22 cellular contexts compared by ENCODE assay signal in genomic region chr17:72396121-72396520, GRCh38.
"Had no signal": no experiment of that assay in that cellular context is flagged by ENCODE, and none has a peak within 500 bp of the region (broad histone marks: within the 10 kb centered on the region; RNA-seq: fewer than 3 reads in every experiment).

No MANE protein-coding gene starts in this region.

- H3K27ac Mint-ChIP-seq: IgD-negative memory B cell had no signal

- H3K9me3 ChIP-seq: SJCRH30 had no signal

- H3K27me3 ChIP-seq: SJCRH30 had no signal

- DNase-seq: Kasumi-1, MM.1S, NCI-H1092 treated with DMSO at 0.1 percent for 48 hours, NCI-H1436, NCI-H187, NCI-H2029, NCI-H2081 treated with DMSO at 0.1 percent for 48 hours, NCI-H2171, NCI-H226, NCI-H446, NCI-H510A, NCI-H524 treated with DMSO at 0.1 percent for 48 hours, NCI-H69, NCI-H774, SHP77 treated with DMSO at 0.1 percent for 48 hours, SJCRH30, T-helper 1 cell had no signal

- H3K36me3 ChIP-seq: SJCRH30 had no signal

- H3K4me2 ChIP-seq: KMS-11 had no signal

- H3K36me3 Mint-ChIP-seq: IgD-negative memory B cell had no signal

- H3K4me3 Mint-ChIP-seq: IgD-negative memory B cell had no signal

- H3K4me3 ChIP-seq: K562, SJCRH30 had no signal

- H3K27ac ChIP-seq: KMS-11, SJCRH30 had no signal

- ATAC-seq: K562, Right ventricle myocardium inferior, SK-N-SH treated with all-trans-retinoic acid at 6 μM for 48 hours had no signal

- H3K9ac ChIP-seq: KMS-11 had no signal
